In the genomic region with DNA sequence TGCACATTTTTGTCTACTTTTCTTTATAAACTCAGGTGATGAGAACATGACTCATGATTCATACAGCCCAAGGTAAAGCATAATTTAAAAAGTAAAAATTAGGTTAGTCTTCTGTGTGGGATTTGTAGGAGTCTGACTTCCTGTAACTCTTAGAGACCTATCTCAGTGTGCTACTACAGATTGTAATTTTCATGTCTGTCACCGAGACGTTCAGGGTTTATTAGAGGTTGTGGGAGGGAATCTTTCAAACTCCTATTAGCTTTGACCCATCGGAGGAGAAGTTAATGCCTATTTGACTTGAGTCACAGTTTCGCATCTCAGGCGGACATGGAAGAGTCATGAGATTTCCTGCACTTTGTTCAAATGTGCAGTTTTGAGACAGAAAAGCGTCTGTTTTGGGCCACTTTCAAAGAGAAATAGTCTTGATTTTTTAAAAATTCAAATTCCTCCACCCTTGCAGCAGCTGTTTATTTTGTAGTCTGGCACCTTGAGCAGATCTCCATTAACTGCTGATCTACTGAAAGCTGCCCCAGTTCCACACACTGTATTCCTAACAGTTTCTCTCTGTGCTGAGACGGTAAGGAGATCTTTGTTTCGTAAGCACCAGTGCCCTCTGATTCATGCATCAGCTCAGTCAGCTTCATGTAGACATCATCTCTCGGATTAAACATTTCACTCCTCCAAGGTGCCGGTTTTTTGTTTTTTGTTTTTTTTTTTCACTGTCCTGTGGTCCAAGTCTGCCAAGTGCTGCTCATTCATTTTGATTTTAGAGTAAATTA, we compare ENCODE assay signal across 2 cellular contexts.
TF ChIP-seq lines count a peak whose summit lies in the region.

No MANE protein-coding gene starts in this region.

TF ChIP-seq in liver, 16 proteins besides CTCF, POLR2A, EP300 and RAD21:
- TF ChIP-seq YY1 (IDR thresholded peaks at IDR 0.05), result no peak
- TF ChIP-seq ZBTB33 (IDR thresholded peaks at IDR 0.05), result no peak
TF ChIP-seq in liver: peak in this region for 0.

TF ChIP-seq in HepG2, 621 proteins besides CTCF, POLR2A, EP300 and RAD21:
- no peak for TF ChIP-seq RBM39 (IDR thresholded peaks at IDR 0.05; ENCODE audit: low read depth, low read length, poor library complexity, severe bottlenecking)
- TF ChIP-seq TEAD3 (CRISPR knock-in tag; optimal IDR thresholded peaks at IDR 0.05; ENCODE audit: borderline replicate concordance), result no peak
- TF ChIP-seq, protein P1, sequence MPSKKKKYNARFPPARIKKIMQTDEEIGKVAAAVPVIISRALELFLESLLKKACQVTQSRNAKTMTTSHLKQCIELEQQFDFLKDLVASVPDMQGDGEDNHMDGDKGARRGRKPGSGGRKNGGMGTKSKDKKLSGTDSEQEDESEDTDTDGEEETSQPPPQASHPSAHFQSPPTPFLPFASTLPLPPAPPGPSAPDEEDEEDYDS (CRISPR knock-in tag; IDR thresholded peaks at IDR 0.05), result no peak
- TF ChIP-seq ZNF234 (CRISPR knock-in tag; conservative IDR thresholded peaks at IDR 0.05), result no peak
- no peak for TF ChIP-seq KLF15 (CRISPR knock-in tag; IDR thresholded peaks at IDR 0.05; ENCODE audit: borderline replicate concordance)
- no peak for TF ChIP-seq GATAD1 (CRISPR knock-in tag; IDR thresholded peaks at IDR 0.05)
- TF ChIP-seq ZNF343 (CRISPR knock-in tag; IDR thresholded peaks at IDR 0.05), result no peak
- no peak for TF ChIP-seq TBL1XR1 (IDR thresholded peaks at IDR 0.05; ENCODE audit: borderline replicate concordance, low read length, partially characterized antibody)
- TF ChIP-seq, protein P2, sequence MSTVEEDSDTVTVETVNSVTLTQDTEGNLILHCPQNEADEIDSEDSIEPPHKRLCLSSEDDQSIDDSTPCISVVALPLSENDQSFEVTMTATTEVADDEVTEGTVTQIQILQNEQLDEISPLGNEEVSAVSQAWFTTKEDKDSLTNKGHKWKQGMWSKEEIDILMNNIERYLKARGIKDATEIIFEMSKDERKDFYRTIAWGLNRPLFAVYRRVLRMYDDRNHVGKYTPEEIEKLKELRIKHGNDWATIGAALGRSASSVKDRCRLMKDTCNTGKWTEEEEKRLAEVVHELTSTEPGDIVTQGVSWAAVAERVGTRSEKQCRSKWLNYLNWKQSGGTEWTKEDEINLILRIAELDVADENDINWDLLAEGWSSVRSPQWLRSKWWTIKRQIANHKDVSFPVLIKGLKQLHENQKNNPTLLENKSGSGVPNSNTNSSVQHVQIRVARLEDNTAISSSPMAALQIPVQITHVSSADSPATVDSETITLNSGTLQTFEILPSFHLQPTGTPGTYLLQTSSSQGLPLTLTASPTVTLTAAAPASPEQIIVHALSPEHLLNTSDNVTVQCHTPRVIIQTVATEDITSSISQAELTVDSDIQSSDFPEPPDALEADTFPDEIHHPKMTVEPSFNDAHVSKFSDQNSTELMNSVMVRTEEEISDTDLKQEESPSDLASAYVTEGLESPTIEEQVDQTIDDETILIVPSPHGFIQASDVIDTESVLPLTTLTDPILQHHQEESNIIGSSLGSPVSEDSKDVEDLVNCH (CRISPR knock-in tag; IDR thresholded peaks at IDR 0.05), result no peak
- no peak for TF ChIP-seq ZBTB10 (CRISPR knock-in tag; IDR thresholded peaks at IDR 0.05; ENCODE audit: borderline replicate concordance)
- no peak for TF ChIP-seq RBM22 (optimal IDR thresholded peaks at IDR 0.05; ENCODE audit: low read length)
- TF ChIP-seq, protein P3, sequence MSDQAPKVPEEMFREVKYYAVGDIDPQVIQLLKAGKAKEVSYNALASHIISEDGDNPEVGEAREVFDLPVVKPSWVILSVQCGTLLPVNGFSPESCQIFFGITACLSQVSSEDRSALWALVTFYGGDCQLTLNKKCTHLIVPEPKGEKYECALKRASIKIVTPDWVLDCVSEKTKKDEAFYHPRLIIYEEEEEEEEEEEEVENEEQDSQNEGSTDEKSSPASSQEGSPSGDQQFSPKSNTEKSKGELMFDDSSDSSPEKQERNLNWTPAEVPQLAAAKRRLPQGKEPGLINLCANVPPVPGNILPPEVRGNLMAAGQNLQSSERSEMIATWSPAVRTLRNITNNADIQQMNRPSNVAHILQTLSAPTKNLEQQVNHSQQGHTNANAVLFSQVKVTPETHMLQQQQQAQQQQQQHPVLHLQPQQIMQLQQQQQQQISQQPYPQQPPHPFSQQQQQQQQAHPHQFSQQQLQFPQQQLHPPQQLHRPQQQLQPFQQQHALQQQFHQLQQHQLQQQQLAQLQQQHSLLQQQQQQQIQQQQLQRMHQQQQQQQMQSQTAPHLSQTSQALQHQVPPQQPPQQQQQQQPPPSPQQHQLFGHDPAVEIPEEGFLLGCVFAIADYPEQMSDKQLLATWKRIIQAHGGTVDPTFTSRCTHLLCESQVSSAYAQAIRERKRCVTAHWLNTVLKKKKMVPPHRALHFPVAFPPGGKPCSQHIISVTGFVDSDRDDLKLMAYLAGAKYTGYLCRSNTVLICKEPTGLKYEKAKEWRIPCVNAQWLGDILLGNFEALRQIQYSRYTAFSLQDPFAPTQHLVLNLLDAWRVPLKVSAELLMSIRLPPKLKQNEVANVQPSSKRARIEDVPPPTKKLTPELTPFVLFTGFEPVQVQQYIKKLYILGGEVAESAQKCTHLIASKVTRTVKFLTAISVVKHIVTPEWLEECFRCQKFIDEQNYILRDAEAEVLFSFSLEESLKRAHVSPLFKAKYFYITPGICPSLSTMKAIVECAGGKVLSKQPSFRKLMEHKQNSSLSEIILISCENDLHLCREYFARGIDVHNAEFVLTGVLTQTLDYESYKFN (CRISPR knock-in tag; conservative IDR thresholded peaks at IDR 0.05), result no peak
- no peak for TF ChIP-seq FIP1L1 (IDR thresholded peaks at IDR 0.05; ENCODE audit: borderline replicate concordance, insufficient read depth, low read depth, low read length)
- no peak for TF ChIP-seq NFIB (CRISPR knock-in tag; IDR thresholded peaks at IDR 0.05; ENCODE audit: borderline replicate concordance)
- TF ChIP-seq, protein P4, sequence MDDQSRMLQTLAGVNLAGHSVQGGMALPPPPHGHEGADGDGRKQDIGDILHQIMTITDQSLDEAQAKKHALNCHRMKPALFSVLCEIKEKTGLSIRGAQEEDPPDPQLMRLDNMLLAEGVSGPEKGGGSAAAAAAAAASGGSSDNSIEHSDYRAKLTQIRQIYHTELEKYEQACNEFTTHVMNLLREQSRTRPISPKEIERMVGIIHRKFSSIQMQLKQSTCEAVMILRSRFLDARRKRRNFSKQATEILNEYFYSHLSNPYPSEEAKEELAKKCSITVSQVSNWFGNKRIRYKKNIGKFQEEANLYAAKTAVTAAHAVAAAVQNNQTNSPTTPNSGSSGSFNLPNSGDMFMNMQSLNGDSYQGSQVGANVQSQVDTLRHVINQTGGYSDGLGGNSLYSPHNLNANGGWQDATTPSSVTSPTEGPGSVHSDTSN (CRISPR knock-in tag; IDR thresholded peaks at IDR 0.05; ENCODE audit: borderline replicate concordance), result no peak
- TF ChIP-seq MED8 (CRISPR knock-in tag; IDR thresholded peaks at IDR 0.05; ENCODE audit: insufficient replicate concordance), result no peak
- no peak for TF ChIP-seq ZNF547 (CRISPR knock-in tag; IDR thresholded peaks at IDR 0.05)
- TF ChIP-seq, protein P5, sequence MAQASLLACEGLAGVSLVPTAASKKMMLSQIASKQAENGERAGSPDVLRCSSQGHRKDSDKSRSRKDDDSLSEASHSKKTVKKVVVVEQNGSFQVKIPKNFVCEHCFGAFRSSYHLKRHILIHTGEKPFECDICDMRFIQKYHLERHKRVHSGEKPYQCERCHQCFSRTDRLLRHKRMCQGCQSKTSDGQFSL (CRISPR knock-in tag; IDR thresholded peaks at IDR 0.05), result no peak
- TF ChIP-seq ZNF691 (CRISPR knock-in tag; IDR thresholded peaks at IDR 0.05; ENCODE audit: borderline replicate concordance, low read depth), result no peak
- no peak for TF ChIP-seq CCAR2 (optimal IDR thresholded peaks at IDR 0.05; ENCODE audit: low read depth, low read length)
TF ChIP-seq in HepG2: peak in this region for 0.
